In the genomic region with DNA sequence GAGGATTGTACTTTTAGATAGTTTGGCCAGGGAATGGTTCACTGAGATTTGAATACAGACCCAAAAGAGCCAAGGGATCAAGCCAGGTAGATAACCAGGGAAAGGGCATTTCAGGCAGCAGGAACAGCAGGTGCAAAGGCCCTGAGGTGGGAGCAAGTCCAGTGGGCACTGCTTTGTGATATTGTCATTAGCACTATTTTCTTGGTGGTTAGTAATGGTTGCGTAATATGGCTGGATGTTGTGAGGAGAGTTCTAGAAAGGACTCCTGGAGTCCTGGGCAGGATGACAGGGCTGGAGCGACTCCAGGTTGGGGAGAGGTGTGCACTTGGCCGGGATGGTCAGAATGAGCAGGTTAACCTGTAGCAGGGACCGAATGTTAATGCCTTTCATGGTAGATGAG, we compare ENCODE assay signal across 17 cellular contexts. TPM values are rescaled to one million over a fixed set of nuclear protein-coding genes. Genes with fewer than 3 reads are reported as not detected.
DNase-seq lines count a peak whose midpoint lies in the region; ATAC-seq, FAIRE-seq and TF ChIP-seq lines count a peak whose summit lies in the region.
"Had no signal": no experiment of that assay in that cellular context is flagged by ENCODE, and none has a peak within 500 bp of the region (broad histone marks: within the 10 kb centered on the region; RNA-seq: fewer than 3 reads in every experiment).

No MANE protein-coding gene starts in this region.

- no peaks in the 10 kb centered on the region for H3K4me1 ChIP-seq in HEK293 (ENCODE audit: control insufficient read depth, insufficient read depth, low read length)
- peaks cover 14% of the 10 kb centered on the region in 2 experiments; a peak in 4 of 5 replicates for H3K4me1 ChIP-seq in K562 (replicated peaks in 1 of 2; ENCODE audit: control insufficient read depth in 2 of 2, insufficient read depth in 2 of 2, low read length in 2 of 2)
- peaks cover 10% of the 10 kb centered on the region; the same call in 1 of the 2 replicates for H3K4me1 ChIP-seq in HepG2 (ENCODE audit: insufficient read depth, low read length)
- no peaks in the 10 kb centered on the region for H3K4me1 ChIP-seq in prostate gland (replicated peaks)

- no peak for FAIRE-seq in K562 (lab: Jason Lieb, UNC)
- FAIRE-seq in HepG2 (lab: Jason Lieb, UNC): no peak
- FAIRE-seq: A204.1, GM19239, H1, HTR-8/SVneo had no signal

- no TSS peak for BruUV-seq in K562 (replicated peaks; lab: Mats Ljungman, UMichigan)
- BruUV-seq in HepG2 (replicated peaks; lab: Mats Ljungman, UMichigan): no TSS peak

- TF ChIP-seq CTCF in HEK293 (tag by site-specific recombination; IDR thresholded peaks at IDR 0.05): no peak
- TF ChIP-seq CTCF in K562 (IDR thresholded peaks at IDR 0.05 in 2 of 3, conservative IDR thresholded peaks at IDR 0.05 in 1 of 3; ENCODE audit: insufficient read depth in 2 of 3, low read depth in 1 of 3, low read length in 3 of 3): no peak
- no peak for TF ChIP-seq CTCF in HepG2 (CRISPR knock-in tag; IDR thresholded peaks at IDR 0.05)
- no peak for TF ChIP-seq CTCF in foreskin fibroblast (IDR thresholded peaks at IDR 0.05; ENCODE audit: low read depth, low read length)
- no peak for TF ChIP-seq CTCF in prostate gland (IDR thresholded peaks at IDR 0.05)

- H3K9me1 ChIP-seq in K562 (ENCODE audit: control insufficient read depth, insufficient read depth, low read length): peaks cover 5% of the 10 kb centered on the region

- TF ChIP-seq POLR2A in K562 (conservative IDR thresholded peaks at IDR 0.05) (no peak), HepG2 (IDR thresholded peaks at IDR 0.05; ENCODE audit: insufficient read depth in 1 of 2, low read depth in 2 of 2, low read length in 2 of 2) (no peak), prostate gland (IDR thresholded peaks at IDR 0.05) (no peak)

- H3K27ac ChIP-seq in HEK293 (ENCODE audit: extremely low read depth, low read depth, low read length) (no peak overlapping the region), K562 (ENCODE audit: extremely low read depth, low read depth, low read length) (no peak overlapping the region), HepG2 (ENCODE audit: extremely low read length, insufficient read depth, low read length) (no peak overlapping the region), substantia nigra (ENCODE audit: low read depth, low read length, poor library complexity, severe bottlenecking) (peak overlapping the region; percentile 2), prostate gland (no peak overlapping the region)

- POLR2A ChIA-PET in HEK293 (lab: Yijun Ruan, JAX) (no interaction called here), K562 (lab: Yijun Ruan, JAX) (interaction anchor here (0.8 to 1.5 kb wide), 4 partner anchors 9 to 188 kb away, joined by 3 to 7 read pairs (median 3); partner anchors contain the start of gene RNF19B), HepG2 (lab: Yijun Ruan, JAX) (no interaction called here)

- H3K4me3 ChIP-seq in HEK293 (ENCODE audit: low read depth, low read length) (no peak overlapping the region), K562 (no peak overlapping the region), HepG2 (replicated peaks in 1 of 3; ENCODE audit: insufficient read depth in 1 of 3, low read depth in 2 of 3, low read length in 3 of 3) (no peak overlapping the region), foreskin fibroblast (ENCODE audit: low read depth in 1 of 2, low read length in 2 of 2) (no peak overlapping the region), prostate gland (no peak overlapping the region)
- H3K4me3 ChIP-seq: HAP-1 had no signal

- no peak overlapping the region for H3K4me2 ChIP-seq in K562 (ENCODE audit: insufficient read depth, low read length)
- H3K4me2 ChIP-seq in HepG2 (ENCODE audit: low read depth, low read length): no peak overlapping the region

- CTCF ChIA-PET in HEK293 (lab: Yijun Ruan, JAX): interaction anchor here (0.6 to 3.0 kb wide), 12 partner anchors 10 to 373 kb away, joined by 3 to 36 read pairs (median 6); no protein-coding TSS in a partner anchor
- CTCF ChIA-PET in K562 (lab: Yijun Ruan, JAX; ENCODE audit: low intra/inter-chr PET ratio): interaction anchor here (0.7 to 2.2 kb wide), 4 partner anchors 152 to 1409 kb away, joined by 3 to 15 read pairs (median 9); no protein-coding TSS in a partner anchor
- CTCF ChIA-PET in HepG2 (lab: Yijun Ruan, JAX; ENCODE audit: low intra/inter-chr PET ratio, low total read pairs): interaction anchor here (1.6 kb wide), 1 partner anchor 209 kb away, joined by 9 read pairs; no protein-coding TSS in a partner anchor

- H3K36me3 ChIP-seq in HEK293 (ENCODE audit: control insufficient read depth in 2 of 2, insufficient read depth in 1 of 2, low read length in 2 of 2) (peaks cover 0 to 33% of the 10 kb centered on the region in 2 experiments; a peak in 1 of 3 replicates), K562 (ENCODE audit: control insufficient read depth, insufficient read depth, low read length) (no peaks in the 10 kb centered on the region), HepG2 (replicated peaks in 1 of 2; ENCODE audit: control insufficient read depth in 1 of 2, insufficient read depth in 2 of 2, low read length in 2 of 2) (no peaks in the 10 kb centered on the region), prostate gland (no peaks in the 10 kb centered on the region)
- H3K36me3 ChIP-seq: HAP-1 had no signal

- intact Hi-C loops in K562 (cut with micrococcal nuclease): loop anchor here (2.0 to 10.0 kb wide), 3 partner anchors 209 to 683 kb away; no protein-coding TSS in a partner anchor
- intact Hi-C loops in HepG2 (cut with micrococcal nuclease; ENCODE audit: unreplicated experiment): loop anchor here (10.0 kb wide), 1 partner anchor 151 kb away; no protein-coding TSS in a partner anchor
- intact Hi-C loops in prostate gland (cut with DNase I): loop anchor here (10.0 kb wide), 1 partner anchor 151 kb away; no protein-coding TSS in a partner anchor

- TF ChIP-seq EP300 in K562 (IDR thresholded peaks at IDR 0.05; ENCODE audit: low read length): no peak
- TF ChIP-seq EP300 in HepG2 (IDR thresholded peaks at IDR 0.05; ENCODE audit: low read depth in 2 of 2, low read length in 2 of 2): no peak
- TF ChIP-seq EP300 in HepG2 (CRISPR knock-in tag; IDR thresholded peaks at IDR 0.05; ENCODE audit: borderline replicate concordance): no peak

- H3K9ac ChIP-seq in K562 (ENCODE audit: insufficient read depth in 1 of 2, low read depth in 2 of 2, low read length in 2 of 2) (no peak overlapping the region), HepG2 (ENCODE audit: insufficient read depth, low read depth, low read length) (no peak overlapping the region)

- TF ChIP-seq RAD21 in K562 (CRISPR knock-in tag; conservative IDR thresholded peaks at IDR 0.05 in 1 of 2, IDR thresholded peaks at IDR 0.05 in 1 of 2) (no peak), HepG2 (CRISPR knock-in tag; IDR thresholded peaks at IDR 0.05) (no peak)

- in situ Hi-C loops in K562 (cut with MboI) (no loop called here), HepG2 (cut with HindIII; ENCODE audit: extremely low pct_ligation_motif_present, low pct_unique_long_range_greater_than_20kb) (no loop called here)

- WGBS in K562 (ENCODE audit: insufficient coverage, low coverage, missing lambda C conversion rate): 18% methylated on average over 4 of the region's 4 CpGs
- WGBS in HepG2 (ENCODE audit: low lambda C conversion rate): 72% methylated on average over 4 of the region's 4 CpGs
- WGBS in prostate gland: 85% methylated on average over 4 of the region's 4 CpGs

- H2AFZ ChIP-seq in K562 (ENCODE audit: low read depth, low read length) (no peak overlapping the region), HepG2 (ENCODE audit: low read length) (no peak overlapping the region)

- H3K9me3 ChIP-seq in HEK293 (ENCODE audit: control insufficient read depth, insufficient read depth, low read depth, low read length) (no peaks in the 10 kb centered on the region), K562 (replicated peaks; ENCODE audit: control insufficient read depth, insufficient read depth, low read depth, low read length) (no peaks in the 10 kb centered on the region), HepG2 (ENCODE audit: low read length) (no peaks in the 10 kb centered on the region), prostate gland (no peaks in the 10 kb centered on the region)
- H3K9me3 ChIP-seq: HAP-1 had no signal

- peaks cover 23 to 52% of the 10 kb centered on the region in 2 experiments; a peak in 4 of 5 replicates for H3K27me3 ChIP-seq in K562 (ENCODE audit: control insufficient read depth in 2 of 2, insufficient read depth in 2 of 2, low read length in 2 of 2)
- no peaks in the 10 kb centered on the region for H3K27me3 ChIP-seq in HepG2 (ENCODE audit: control insufficient read depth in 1 of 2, insufficient read depth in 2 of 2, low read length in 2 of 2)
- no peaks in the 10 kb centered on the region for H3K27me3 ChIP-seq in prostate gland (replicated peaks; ENCODE audit: insufficient read depth)

- ATAC-seq in K562 (no peak), HepG2 (no peak)

- DNase-seq in K562 (ENCODE audit: extremely low read depth in 1 of 4, low spot score in 3 of 4) (no peak), HepG2 (ENCODE audit: low spot score) (no peak), substantia nigra (lab: John Stamatoyannopoulos, UW) (peak in 1 of 49 donors; percentile 46), foreskin fibroblast (no peak), KG1 (lab: John Stamatoyannopoulos, UW) (no peak), prostate gland (ENCODE audit: low spot score) (no peak)
- no peak for DNase-seq in NK-92 treated with Interleukin-12 subunit alpha and Interleukin-12 subunit beta, amount 100 ng/mL, for 24 hours (lab: John Stamatoyannopoulos, UW)
- DNase-seq: CD4-positive, CD25-positive, alpha-beta regulatory T cell; DMS53; GF-D8; HFFc6 had no signal

- H4K20me1 ChIP-seq in K562 (replicated peaks; ENCODE audit: control insufficient read depth, insufficient read depth, low read length) (peaks cover 26% of the 10 kb centered on the region), HepG2 (ENCODE audit: insufficient read depth, low read length) (no peaks in the 10 kb centered on the region)

- H3K79me2 ChIP-seq in K562 (ENCODE audit: control insufficient read depth, insufficient read depth, low read length) (no peaks in the 10 kb centered on the region), HepG2 (ENCODE audit: insufficient read depth, low read length) (no peaks in the 10 kb centered on the region)

RNA-seq across cellular contexts. Expression of gene AZIN2, which starts 4.4 kb away (rescaled TPM):
- total RNA-seq in K562 (2011; cell fraction: chromatin; rRNA removed; ENCODE audit: low replicate concordance): 3.5 and 3.7 TPM in 2 replicates
- total RNA-seq in K562 (2011; cell fraction: nucleolus; rRNA removed): 2.2 and 6.7 TPM in 2 replicates
- total RNA-seq in K562 (2011; cell fraction: nucleoplasm; rRNA removed): 1.5 and 3.9 TPM in 2 replicates
- total RNA-seq in K562 (2014; rRNA removed) (0.61 and 0.91 TPM in 2 replicates), K562 (2014; rRNA removed; fragmentation: Illumina TruSeq; extraction: Trizol) (0.18 and 0.57 TPM in 2 replicates), K562 (2015; rRNA removed; fragmentation: Illumina TruSeq; extraction: Trizol) (0.14 and 0.23 TPM in 2 replicates), K562 (2021) (0.36 and 0.42 TPM in 2 replicates), HepG2 (2016; rRNA removed; fragmentation: Illumina TruSeq; extraction: Trizol) (1.5 and 1.7 TPM in 2 replicates), prostate gland (10 to 100 TPM in 1 of 2 donors, 1 to 10 TPM in 1; 5.6 to 16.0 TPM)
- polyA plus RNA-seq in K562 (2011; rRNA removed) (0.41 and 0.68 TPM in 2 replicates), K562 (2014; fragmentation: Illumina TruSeq; extraction: Trizol) (0.06 and 0.82 TPM in 2 replicates), K562 (2014; fragmentation: Nextera tagmentation; extraction: Ambion mirVana) (not detected), K562 (2014; rRNA removed) (0.22 and 0.56 TPM in 2 replicates), HepG2 (2011; rRNA removed) (3.5 and 5.7 TPM in 2 replicates)
- 0.41 and 0.57 TPM in 2 replicates for polyA plus RNA-seq in K562 (2011; cell fraction: cytosol; rRNA removed)
- 1.8 and 1.9 TPM in 2 replicates for polyA plus RNA-seq in K562 (2011; cell fraction: nucleus; rRNA removed)
- polyA plus RNA-seq in K562 (2012): 0.65 and 1.1 TPM in 2 replicates
- polyA minus RNA-seq in K562 (2011; rRNA and poly(A)+ RNA removed): 0.39 and 0.77 TPM in 2 replicates
- polyA minus RNA-seq in K562 (2011; cell fraction: cytosol; rRNA and poly(A)+ RNA removed): not detected in 2 replicates
- 1.2 and 2.2 TPM in 2 replicates for polyA minus RNA-seq in K562 (2011; cell fraction: nucleus; rRNA and poly(A)+ RNA removed)
- 1.1 and 1.3 TPM in 2 replicates for total RNA-seq in HepG2 (2016; cell fraction: cytosol; rRNA removed; fragmentation: Illumina TruSeq; extraction: Trizol; ENCODE audit: low read depth)
- 1.1 and 2.1 TPM in 2 replicates for total RNA-seq in HepG2 (2016; cell fraction: insoluble cytoplasmic fraction; rRNA removed; fragmentation: Illumina TruSeq; extraction: Trizol)
- 1.9 and 3.3 TPM in 2 replicates for total RNA-seq in HepG2 (2016; cell fraction: membrane; rRNA removed; fragmentation: Illumina TruSeq; extraction: Trizol)
- 3.3 and 3.6 TPM in 2 replicates for total RNA-seq in HepG2 (2016; cell fraction: nucleus; rRNA removed; fragmentation: Illumina TruSeq; extraction: Trizol)
- 5.0 and 5.9 TPM in 2 replicates for polyA plus RNA-seq in HepG2 (2011; cell fraction: cytosol; rRNA removed)
- polyA plus RNA-seq in HepG2 (2011; cell fraction: nucleus; rRNA removed): 11.6 and 12.5 TPM in 2 replicates
- 2.4 TPM in 2 replicates for polyA plus RNA-seq in HepG2 (2012)
- 1.2 and 2.1 TPM in 2 replicates for polyA plus RNA-seq in HepG2 (2016; cell fraction: cytosol; fragmentation: Illumina TruSeq; extraction: Trizol; ENCODE audit: low read depth)
- polyA plus RNA-seq in HepG2 (2016; cell fraction: insoluble cytoplasmic fraction; fragmentation: Illumina TruSeq; extraction: Trizol; ENCODE audit: low read depth): 1.7 and 1.8 TPM in 2 replicates
- polyA plus RNA-seq in HepG2 (2016; cell fraction: membrane; fragmentation: Illumina TruSeq; extraction: Trizol; ENCODE audit: low read depth): 1.5 and 3.1 TPM in 2 replicates
- 3.6 and 5.6 TPM in 2 replicates for polyA plus RNA-seq in HepG2 (2016; cell fraction: nucleus; fragmentation: Illumina TruSeq; extraction: Trizol; ENCODE audit: insufficient read depth, low read depth)
- polyA minus RNA-seq in HepG2 (2011; rRNA and poly(A)+ RNA removed; ENCODE audit: low replicate concordance): 0.12 and 8.6 TPM in 2 replicates
- polyA minus RNA-seq in HepG2 (2011; cell fraction: cytosol; rRNA and poly(A)+ RNA removed): 2.1 and 3.6 TPM in 2 replicates
- 8.3 and 8.8 TPM in 2 replicates for polyA minus RNA-seq in HepG2 (2011; cell fraction: nucleus; rRNA and poly(A)+ RNA removed)

RNA-seq across cellular contexts. Expression of gene AK2, which starts 48.6 kb away (rescaled TPM):
- total RNA-seq in K562 (2011; cell fraction: chromatin; rRNA removed; ENCODE audit: low replicate concordance): 308 and 373 TPM in 2 replicates
- total RNA-seq in K562 (2011; cell fraction: nucleolus; rRNA removed): 190 and 213 TPM in 2 replicates
- total RNA-seq in K562 (2011; cell fraction: nucleoplasm; rRNA removed): 283 and 338 TPM in 2 replicates
- total RNA-seq in K562 (2014; rRNA removed) (349 and 444 TPM in 2 replicates), K562 (2014; rRNA removed; fragmentation: Illumina TruSeq; extraction: Trizol) (456 and 483 TPM in 2 replicates), K562 (2015; rRNA removed; fragmentation: Illumina TruSeq; extraction: Trizol) (490 and 510 TPM in 2 replicates), K562 (2021) (509 and 517 TPM in 2 replicates), HepG2 (2016; rRNA removed; fragmentation: Illumina TruSeq; extraction: Trizol) (188 and 241 TPM in 2 replicates), prostate gland (100 to 1,000 TPM; 120 to 123 TPM)
- polyA plus RNA-seq in K562 (2011; rRNA removed) (447 and 549 TPM in 2 replicates), K562 (2014; fragmentation: Illumina TruSeq; extraction: Trizol) (802 and 1,050 TPM in 2 replicates), K562 (2014; fragmentation: Nextera tagmentation; extraction: Ambion mirVana) (100 to 1,000 TPM; 105 to 140 TPM), K562 (2014; rRNA removed) (512 and 577 TPM in 2 replicates), HepG2 (2011; rRNA removed) (163 and 170 TPM in 2 replicates)
- polyA plus RNA-seq in K562 (2011; cell fraction: cytosol; rRNA removed): 383 and 522 TPM in 2 replicates
- 310 and 377 TPM in 2 replicates for polyA plus RNA-seq in K562 (2011; cell fraction: nucleus; rRNA removed)
- 354 and 451 TPM in 2 replicates for polyA plus RNA-seq in K562 (2012)
- 247 and 258 TPM in 2 replicates for polyA minus RNA-seq in K562 (2011; rRNA and poly(A)+ RNA removed)
- 169 and 177 TPM in 2 replicates for polyA minus RNA-seq in K562 (2011; cell fraction: cytosol; rRNA and poly(A)+ RNA removed)
- polyA minus RNA-seq in K562 (2011; cell fraction: nucleus; rRNA and poly(A)+ RNA removed): 101 and 183 TPM in 2 replicates
- total RNA-seq in HepG2 (2016; cell fraction: cytosol; rRNA removed; fragmentation: Illumina TruSeq; extraction: Trizol; ENCODE audit: low read depth): 52.1 and 74.6 TPM in 2 replicates
- total RNA-seq in HepG2 (2016; cell fraction: insoluble cytoplasmic fraction; rRNA removed; fragmentation: Illumina TruSeq; extraction: Trizol): 187 and 275 TPM in 2 replicates
- total RNA-seq in HepG2 (2016; cell fraction: membrane; rRNA removed; fragmentation: Illumina TruSeq; extraction: Trizol): 66.1 and 71.1 TPM in 2 replicates
- 105 and 106 TPM in 2 replicates for total RNA-seq in HepG2 (2016; cell fraction: nucleus; rRNA removed; fragmentation: Illumina TruSeq; extraction: Trizol)
- 225 and 227 TPM in 2 replicates for polyA plus RNA-seq in HepG2 (2011; cell fraction: cytosol; rRNA removed)
- polyA plus RNA-seq in HepG2 (2011; cell fraction: nucleus; rRNA removed): 171 and 188 TPM in 2 replicates
- 124 and 158 TPM in 2 replicates for polyA plus RNA-seq in HepG2 (2012)
- 51.9 and 61.1 TPM in 2 replicates for polyA plus RNA-seq in HepG2 (2016; cell fraction: cytosol; fragmentation: Illumina TruSeq; extraction: Trizol; ENCODE audit: low read depth)
- polyA plus RNA-seq in HepG2 (2016; cell fraction: insoluble cytoplasmic fraction; fragmentation: Illumina TruSeq; extraction: Trizol; ENCODE audit: low read depth): 273 and 291 TPM in 2 replicates
- 58.4 and 63.7 TPM in 2 replicates for polyA plus RNA-seq in HepG2 (2016; cell fraction: membrane; fragmentation: Illumina TruSeq; extraction: Trizol; ENCODE audit: low read depth)
- 152 and 193 TPM in 2 replicates for polyA plus RNA-seq in HepG2 (2016; cell fraction: nucleus; fragmentation: Illumina TruSeq; extraction: Trizol; ENCODE audit: insufficient read depth, low read depth)
- polyA minus RNA-seq in HepG2 (2011; rRNA and poly(A)+ RNA removed; ENCODE audit: low replicate concordance): 55.0 and 146 TPM in 2 replicates
- 54.3 and 66.4 TPM in 2 replicates for polyA minus RNA-seq in HepG2 (2011; cell fraction: cytosol; rRNA and poly(A)+ RNA removed)
- 96.8 and 148 TPM in 2 replicates for polyA minus RNA-seq in HepG2 (2011; cell fraction: nucleus; rRNA and poly(A)+ RNA removed)
